Comparison of ENCODE assay signal across 18 cellular contexts in genomic region chr12:41709463-41710285, GRCh38.
DNase-seq lines count a peak whose midpoint lies in the region; ATAC-seq, FAIRE-seq and TF ChIP-seq lines count a peak whose summit lies in the region.
"Had no signal": no experiment of that assay in that cellular context is flagged by ENCODE, and none has a peak within 500 bp of the region (broad histone marks: within the 10 kb centered on the region; RNA-seq: fewer than 3 reads in every experiment).

No MANE protein-coding gene starts in this region.

- H3K27me3 ChIP-seq in right atrium auricular region = no peaks in the 10 kb centered on the region
- H3K27me3 ChIP-seq: Peyer's patch had no signal

- no peak overlapping the region for H3K4me3 ChIP-seq in right atrium auricular region
- H3K4me3 ChIP-seq: Peyer's patch had no signal

- intact Hi-C loops in left ventricle myocardium superior (cut with micrococcal nuclease) = no loop called here

- H3K36me3 Mint-ChIP-seq in WTC11 = no peaks in the 10 kb centered on the region
- H3K36me3 Mint-ChIP-seq: CD4-positive, alpha-beta memory T cell; stimulated activated naive B cell treated with anti-CD40 and anti-IgM and Interleukin-4, amounts not matched to agents 10 μg/mL and 1 μg/mL and 100 μg/mL, for 72 hours had no signal

- H3K4me1 ChIP-seq in right atrium auricular region = no peaks in the 10 kb centered on the region
- H3K4me1 ChIP-seq: Peyer's patch had no signal

- no peak for FAIRE-seq in urothelium cell line (lab: Jason Lieb, UNC)
- FAIRE-seq: A204.1 had no signal

- H3K27ac Mint-ChIP-seq in WTC11 = peak overlapping the region; percentile 0; the same call in 1 of the 2 replicates
- H3K27ac Mint-ChIP-seq: activated naive CD8-positive, alpha-beta T cell treated with anti-CD3 and anti-CD28 coated beads, Interleukin-2, amount 50 U/mL, for 24 hours; CD4-positive, alpha-beta memory T cell; stimulated activated naive B cell treated with anti-CD40 and anti-IgM and Interleukin-4, amounts not matched to agents 10 μg/mL and 1 μg/mL and 100 μg/mL, for 72 hours had no signal

- H3K9me3 ChIP-seq in right atrium auricular region = no peaks in the 10 kb centered on the region
- H3K9me3 ChIP-seq: Peyer's patch had no signal

- TF ChIP-seq CTCF in right atrium auricular region (IDR thresholded peaks at IDR 0.05) (no peak), WTC11 (IDR thresholded peaks at IDR 0.05) (no peak)

- no peak for DNase-seq in left ventricle myocardium superior
- DNase-seq in right atrium auricular region (ENCODE audit: low spot score) = no peak
- no peak for DNase-seq in WTC11 (ENCODE audit: low spot score)
- DNase-seq in kidney glomerular epithelial cell (lab: John Stamatoyannopoulos, UW) = peak; percentile 87
- DNase-seq in urothelium cell line (ENCODE audit: low spot score) = peak; percentile 39
- DNase-seq in activated CD4-positive, alpha-beta T cell treated with anti-CD3 and anti-CD28 coated beads for 48 hours = no peak
- no peak for DNase-seq in stimulated activated CD4-positive, alpha-beta T cell treated with anti-CD3 and anti-CD28 coated beads, Interleukin-4, amount 100 ng/mL, for 4 hours
- DNase-seq in LoVo (ENCODE audit: low spot score) = no peak
- DNase-seq: activated CD4-positive, alpha-beta T cell treated with anti-CD3 and anti-CD28 coated beads for 1 hour; activated naive CD8-positive, alpha-beta T cell treated with anti-CD3 and anti-CD28 coated beads, Interleukin-2, amount 50 U/mL, for 24 hours; CD4-positive, alpha-beta memory T cell; hippocampal formation; KG1; NCI-H1694; NCI-H510A treated with DMSO at 0.1 percent for 48 hours; Peyer's patch; stimulated activated naive B cell treated with anti-CD40 and anti-IgM and Interleukin-4, amounts not matched to agents 10 μg/mL and 1 μg/mL and 100 μg/mL, for 72 hours had no signal

- no peaks in the 10 kb centered on the region for H3K27me3 Mint-ChIP-seq in WTC11 (ENCODE audit: low read depth)
- H3K27me3 Mint-ChIP-seq: CD4-positive, alpha-beta memory T cell; stimulated activated naive B cell treated with anti-CD40 and anti-IgM and Interleukin-4, amounts not matched to agents 10 μg/mL and 1 μg/mL and 100 μg/mL, for 72 hours had no signal

- H3K4me3 Mint-ChIP-seq in WTC11 = no peak overlapping the region
- H3K4me3 Mint-ChIP-seq: activated naive CD8-positive, alpha-beta T cell treated with anti-CD3 and anti-CD28 coated beads, Interleukin-2, amount 50 U/mL, for 24 hours; CD4-positive, alpha-beta memory T cell; stimulated activated naive B cell treated with anti-CD40 and anti-IgM and Interleukin-4, amounts not matched to agents 10 μg/mL and 1 μg/mL and 100 μg/mL, for 72 hours had no signal

- H3K4me1 Mint-ChIP-seq in WTC11 = peaks cover 30% of the 10 kb centered on the region
- H3K4me1 Mint-ChIP-seq: activated naive CD8-positive, alpha-beta T cell treated with anti-CD3 and anti-CD28 coated beads, Interleukin-2, amount 50 U/mL, for 24 hours; CD4-positive, alpha-beta memory T cell; stimulated activated naive B cell treated with anti-CD40 and anti-IgM and Interleukin-4, amounts not matched to agents 10 μg/mL and 1 μg/mL and 100 μg/mL, for 72 hours had no signal

- no peak overlapping the region for H3K27ac ChIP-seq in right atrium auricular region
- H3K27ac ChIP-seq: Peyer's patch had no signal

- ATAC-seq in left ventricle myocardium superior = peak; percentile 14
- ATAC-seq in WTC11 = no peak
- ATAC-seq: activated naive CD8-positive, alpha-beta T cell treated with anti-CD3 and anti-CD28 coated beads, Interleukin-2, amount 50 U/mL, for 24 hours; stimulated activated naive B cell treated with anti-CD40 and anti-IgM and Interleukin-4, amounts not matched to agents 10 μg/mL and 1 μg/mL and 100 μg/mL, for 72 hours had no signal

- POLR2A ChIA-PET in WTC11 (lab: Charles Lee) = interaction anchor here (0.7 kb wide), 1 partner anchor 468 kb away, joined by 3 read pairs; no protein-coding TSS in a partner anchor

- peaks cover 2% of the 10 kb centered on the region; the same call in 1 of the 2 replicates for H3K9me3 Mint-ChIP-seq in WTC11
- H3K9me3 Mint-ChIP-seq: activated naive CD8-positive, alpha-beta T cell treated with anti-CD3 and anti-CD28 coated beads, Interleukin-2, amount 50 U/mL, for 24 hours; stimulated activated naive B cell treated with anti-CD40 and anti-IgM and Interleukin-4, amounts not matched to agents 10 μg/mL and 1 μg/mL and 100 μg/mL, for 72 hours had no signal

- H3K36me3 ChIP-seq in right atrium auricular region = no peaks in the 10 kb centered on the region
- H3K36me3 ChIP-seq: Peyer's patch had no signal

- CTCF ChIA-PET in WTC11 (lab: Charles Lee) = no interaction called here

TF ChIP-seq in WTC11, 78 proteins besides CTCF, POLR2A, EP300 and RAD21 (continues in another document):
- TF ChIP-seq AR (CRISPR knock-in tag; IDR thresholded peaks at IDR 0.05) (no peak), ARID4B (CRISPR knock-in tag; IDR thresholded peaks at IDR 0.05; ENCODE audit: borderline replicate concordance) (no peak), PRDM15 (CRISPR knock-in tag; IDR thresholded peaks at IDR 0.05) (no peak)

Comparison
In these comparisons a context has a peak if more than half of its experiments do, and no peak if none do; other contexts are left out.
1. DNase-seq: peak in kidney glomerular epithelial cell (single experiment) and urothelium cell line (single experiment); none in left ventricle myocardium superior (single experiment), right atrium auricular region (single experiment), WTC11 (single experiment), activated CD4-positive, alpha-beta T cell treated with anti-CD3 and anti-CD28 coated beads for 48 hours (single experiment), stimulated activated CD4-positive, alpha-beta T cell treated with anti-CD3 and anti-CD28 coated beads, Interleukin-4, amount 100 ng/mL, for 4 hours (0 of 2) and LoVo (single experiment).